In genomic region chr7:84705701-84706100, GRCh38 we compare ENCODE assay signal across 17 cellular contexts.
DNase-seq lines count a peak whose midpoint lies in the region; FAIRE-seq and TF ChIP-seq lines count a peak whose summit lies in the region.
"Had no signal": no experiment of that assay in that cellular context is flagged by ENCODE, and none has a peak within 500 bp of the region (broad histone marks: within the 10 kb centered on the region; RNA-seq: fewer than 3 reads in every experiment).

No MANE protein-coding gene starts in this region.

- CTCF ChIA-PET in MCF 10A (lab: Yijun Ruan, JAX): no interaction called here

- TF ChIP-seq POLR2A in breast epithelium (IDR thresholded peaks at IDR 0.05): no peak
- TF ChIP-seq POLR2A in uterus (IDR thresholded peaks at IDR 0.05): no peak

- no peaks in the 10 kb centered on the region for H3K27me3 Mint-ChIP-seq in MCF 10A (ENCODE audit: insufficient read depth, unreplicated experiment)

- H3K27ac ChIP-seq in breast epithelium (no peak overlapping the region), esophagus (ENCODE audit: low read depth in 2 of 2, low read length in 1 of 2) (peak overlapping the region; percentile 13 to 36), uterus (no peak overlapping the region)
- H3K27ac ChIP-seq: C4-2B had no signal

- no peaks in the 10 kb centered on the region for H3K4me1 Mint-ChIP-seq in MCF 10A (ENCODE audit: insufficient read depth, unreplicated experiment)

- no peak overlapping the region for H3K4me3 Mint-ChIP-seq in MCF 10A (ENCODE audit: unreplicated experiment)

- DNase-seq in MCF 10A (ENCODE audit: unreplicated experiment) (peak; percentile 77), breast epithelium (ENCODE audit: low spot score in 2 of 2) (no peak), RCC 7860 (ENCODE audit: low spot score) (peak; percentile 50), GM20000 (ENCODE audit: low spot score) (no peak), uterus (no peak), dermis blood vessel endothelial cell (no peak)
- DNase-seq in activated naive CD4-positive, alpha-beta T cell treated with Interleukin-2 at 50 U/mL for 16 hours: no peak
- DNase-seq: DMS 273 treated with DMSO at 0.1 percent for 48 hours, EL, NCI-H1092 treated with DMSO at 0.1 percent for 48 hours, NCI-H526 treated with DMSO at 0.1 percent for 48 hours, SHP77 treated with DMSO at 0.1 percent for 48 hours had no signal

- no peaks in the 10 kb centered on the region for H3K27me3 ChIP-seq in breast epithelium
- H3K27me3 ChIP-seq in esophagus (ENCODE audit: control insufficient read depth in 1 of 2, insufficient read depth in 2 of 2, low read length in 2 of 2): no peaks in the 10 kb centered on the region
- no peaks in the 10 kb centered on the region for H3K27me3 ChIP-seq in uterus

- H3K9me3 Mint-ChIP-seq in MCF 10A (ENCODE audit: unreplicated experiment): no peaks in the 10 kb centered on the region

- BruUV-seq in MCF 10A (replicated peaks; lab: Mats Ljungman, UMichigan): no TSS peak

- no peaks in the 10 kb centered on the region for H3K36me3 ChIP-seq in breast epithelium
- no peaks in the 10 kb centered on the region for H3K36me3 ChIP-seq in esophagus (ENCODE audit: control insufficient read depth in 2 of 2, insufficient read depth in 2 of 2, low read length in 1 of 2)
- H3K36me3 ChIP-seq in uterus: no peaks in the 10 kb centered on the region

- H3K9me3 ChIP-seq in breast epithelium (no peaks in the 10 kb centered on the region), esophagus (ENCODE audit: control insufficient read depth in 2 of 2, insufficient read depth in 1 of 2, low read depth in 1 of 2, low read length in 1 of 2) (no peaks in the 10 kb centered on the region), uterus (no peaks in the 10 kb centered on the region)

- H3K27ac Mint-ChIP-seq in MCF 10A (ENCODE audit: low read depth, unreplicated experiment): peak overlapping the region; percentile 27

- intact Hi-C loops in MCF 10A (cut with micrococcal nuclease): no loop called here
- intact Hi-C loops in breast epithelium (cut with DNase I; ENCODE audit: low total_unique reads): no loop called here
- intact Hi-C loops in uterus (cut with DNase I; ENCODE audit: low total_unique reads): no loop called here

- TF ChIP-seq CTCF in MCF 10A (IDR thresholded peaks at IDR 0.05; ENCODE audit: unreplicated experiment): no peak
- TF ChIP-seq CTCF in breast epithelium (IDR thresholded peaks at IDR 0.05): no peak
- no peak for TF ChIP-seq CTCF in GM20000 (IDR thresholded peaks at IDR 0.05; ENCODE audit: extremely low read depth, missing control alignments)
- TF ChIP-seq CTCF in uterus (IDR thresholded peaks at IDR 0.05): no peak

- POLR2A ChIA-PET in MCF 10A (lab: Yijun Ruan, JAX): no interaction called here

- WGBS in esophagus, 2 donors: 87 to 90% methylated on average over 1 of the region's 1 CpG

- FAIRE-seq in RCC 7860 (lab: Jason Lieb, UNC): peak; percentile 64
- FAIRE-seq: A204.1, H1, K562 had no signal

- H3K4me1 ChIP-seq in breast epithelium (no peaks in the 10 kb centered on the region), esophagus (ENCODE audit: control insufficient read depth in 2 of 2, insufficient read depth in 2 of 2, low read length in 1 of 2) (no peaks in the 10 kb centered on the region), uterus (no peaks in the 10 kb centered on the region)

- no peaks in the 10 kb centered on the region for H3K36me3 Mint-ChIP-seq in MCF 10A (ENCODE audit: insufficient read depth, unreplicated experiment)

- H3K4me3 ChIP-seq in breast epithelium (no peak overlapping the region), esophagus (ENCODE audit: low read depth in 1 of 2, low read length in 2 of 2) (no peak overlapping the region), uterus (no peak overlapping the region)
- H3K4me3 ChIP-seq: K562 had no signal

Comparison
In these comparisons a context has a peak if more than half of its experiments do, and no peak if none do; other contexts are left out.
1. DNase-seq: peak in MCF 10A (single experiment) and RCC 7860 (single experiment); none in breast epithelium (0 of 2), GM20000 (single experiment), uterus (0 of 2), dermis blood vessel endothelial cell (single experiment) and activated naive CD4-positive, alpha-beta T cell treated with Interleukin-2 at 50 U/mL for 16 hours (single experiment).
2. H3K27ac ChIP-seq: peak in esophagus (2 of 2); none in breast epithelium (0 of 2) and uterus (0 of 2).